ENCODE assay signal across 8 cellular contexts in genomic region chr20:3781153-3781910, GRCh38. TPM values are rescaled to one million over a fixed set of nuclear protein-coding genes. Genes with fewer than 3 reads are reported as not detected.
A peak's percentile ranks its signal among the peaks of the same experiment; 100 is the strongest.
DNase-seq lines count a peak whose midpoint lies in the region; ATAC-seq, FAIRE-seq and TF ChIP-seq lines count a peak whose summit lies in the region.

TSS of gene SPEF1 (minus strand) at chr20:3781448. CDS start at chr20:3781287, 161 bp downstream.

- DNase-seq in AG08395 (ENCODE audit: low spot score) = peak; percentile 98
- DNase-seq in GM12892 (ENCODE audit: insufficient read length) = peak; percentile 84
- peak; percentile 92 for DNase-seq in NCI-H2227 treated with DMSO at 0.1 percent for 48 hours (lab: John Stamatoyannopoulos, UW)
- peak; percentile 96 for DNase-seq in medulla oblongata (ENCODE audit: extremely low spot score)
- DNase-seq in superior temporal gyrus (ENCODE audit: extremely low spot score) = peak; percentile 96

- ATAC-seq in HG03139 (IDR thresholded peaks at IDR 0.05; ENCODE audit: unreplicated experiment) = peak; percentile 44

- H3K27ac ChIP-seq in VCaP = no peak within 1 kb of the TSS; the same call in 1 of the 2 replicates

- no peak; the same call in 1 of the 2 replicates for TF ChIP-seq POLR2A in GM12892 (IDR thresholded peaks at IDR 0.05; ENCODE audit: low read depth, low read length)

- peak; percentile 82 for TF ChIP-seq CTCF in VCaP (conservative IDR thresholded peaks at IDR 0.05)

- FAIRE-seq in GM12892 (lab: Jason Lieb, UNC) = peak; percentile 94
- peak; percentile 90 for FAIRE-seq in endometrium (lab: Jason Lieb, UNC)

RNA-seq across cellular contexts. Expression of gene SPEF1, which starts in this region (rescaled TPM):
- polyA plus RNA-seq in GM12892 (2012; ENCODE audit: missing spikeins) = not detected
